24 cellular contexts compared by ENCODE assay signal in the genomic region with DNA sequence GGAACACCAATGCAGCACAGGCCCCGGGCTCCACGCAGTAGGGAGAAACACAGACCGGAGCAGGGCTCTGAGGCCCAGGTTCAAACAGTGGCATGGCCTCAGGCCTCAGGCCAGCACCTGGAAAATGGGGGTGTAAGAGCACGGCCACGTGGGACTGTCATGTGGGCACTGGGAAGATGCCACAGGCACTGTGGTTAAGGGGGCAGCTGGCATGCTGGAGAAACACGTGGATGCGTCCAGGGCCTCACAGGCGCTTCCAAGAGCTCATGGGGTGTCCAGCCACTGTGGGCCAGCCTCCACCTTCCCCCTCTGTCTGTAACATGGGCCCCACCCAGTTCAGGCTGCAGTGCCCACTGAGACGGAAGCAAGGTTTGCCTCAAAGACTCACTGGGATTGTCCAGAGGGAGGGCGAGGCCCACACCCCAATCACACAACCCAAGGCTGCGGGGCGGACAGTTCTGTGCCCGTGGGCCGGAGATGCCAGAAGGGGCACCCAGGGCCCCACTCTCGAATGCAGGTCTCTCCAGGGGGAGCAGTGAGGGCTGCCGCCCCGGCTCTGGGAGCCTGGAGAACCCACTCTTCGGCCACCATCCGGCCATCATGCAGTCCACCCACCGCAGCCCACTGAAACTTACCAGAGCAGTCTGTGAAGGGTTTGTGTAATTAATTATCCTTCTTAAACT. TPM values are rescaled to one million over a fixed set of nuclear protein-coding genes. Genes with fewer than 3 reads are reported as not detected.
DNase-seq lines count a peak whose midpoint lies in the region; ATAC-seq, FAIRE-seq and TF ChIP-seq lines count a peak whose summit lies in the region.
"Had no signal": no experiment of that assay in that cellular context is flagged by ENCODE, and none has a peak within 500 bp of the region (broad histone marks: within the 10 kb centered on the region; RNA-seq: fewer than 3 reads in every experiment).

No MANE protein-coding gene starts in this region.

- SMC1A ChIA-PET in GM12878 (lab: Charles Lee; ENCODE audit: uncharacterized antibody, unreplicated experiment) = no interaction called here

- H3K9me3 ChIP-seq in GM12878 (replicated peaks; ENCODE audit: control insufficient read depth, insufficient read depth, low read length) (no peaks in the 10 kb centered on the region), Peyer's patch (no peaks in the 10 kb centered on the region)
- H3K9me3 ChIP-seq: BE2C had no signal

- RAD21 ChIA-PET in GM12878 (lab: Charles Lee; ENCODE audit: unreplicated experiment) = no interaction called here

- no peak for FAIRE-seq in GM12878 (lab: Jason Lieb, UNC)
- FAIRE-seq: A204.1, GM12891, GM19239, H1, HTR-8/SVneo had no signal

- H3K4me3 Mint-ChIP-seq in natural killer cell treated with Interleukin-12 subunit alpha and Interleukin-12 subunit beta and Interleukin-15 and Interleukin-18, amount 100 ng/mL, for 72 hours = no peak overlapping the region
- H3K4me3 Mint-ChIP-seq in natural killer cell = no peak overlapping the region
- H3K4me3 Mint-ChIP-seq: CD4-positive, CD25-positive, alpha-beta regulatory T cell; H9 had no signal

- CTCF ChIA-PET in GM12878 (lab: Yijun Ruan, JAX) = interaction anchor here (1.2 kb wide), 1 partner anchor 74 kb away, joined by 3 read pairs; no protein-coding TSS in a partner anchor

- peaks cover 18% of the 10 kb centered on the region for H3K79me2 ChIP-seq in GM12878 (ENCODE audit: control insufficient read depth, insufficient read depth, low read length)

- intact Hi-C loops in natural killer cell (cut with micrococcal nuclease) (no loop called here), GM12878 (cut with micrococcal nuclease; ENCODE audit: unreplicated experiment) (no loop called here)

- H3K9me3 Mint-ChIP-seq in natural killer cell treated with Interleukin-12 subunit alpha and Interleukin-12 subunit beta and Interleukin-15 and Interleukin-18, amount 100 ng/mL, for 72 hours = no peaks in the 10 kb centered on the region
- H3K9me3 Mint-ChIP-seq in natural killer cell = no peaks in the 10 kb centered on the region
- H3K9me3 Mint-ChIP-seq: CD4-positive, CD25-positive, alpha-beta regulatory T cell; CD8-positive, alpha-beta memory T cell; H9; IgD-negative memory B cell had no signal

- H3K4me3 ChIP-seq in GM12878 (no peak overlapping the region), Peyer's patch (no peak overlapping the region)

- H3K4me1 ChIP-seq in GM12878 (ENCODE audit: control insufficient read depth, insufficient read depth, low read length) (peaks cover 4% of the 10 kb centered on the region; the same call in 1 of the 2 replicates), Peyer's patch (peaks cover 0 to 13% (median 2%) of the 10 kb centered on the region in 4 donors)
- H3K4me1 ChIP-seq: BE2C had no signal

- H3K36me3 Mint-ChIP-seq in natural killer cell treated with Interleukin-12 subunit alpha and Interleukin-12 subunit beta and Interleukin-15 and Interleukin-18, amount 100 ng/mL, for 72 hours = no peaks in the 10 kb centered on the region
- no peaks in the 10 kb centered on the region for H3K36me3 Mint-ChIP-seq in natural killer cell

- TF ChIP-seq POLR2A in GM12878 (IDR thresholded peaks at IDR 0.05; ENCODE audit: low read depth, low read length) (peak; percentile 9; the same call in 1 of the 2 replicates), Peyer's patch (IDR thresholded peaks at IDR 0.05) (no peak)

- no peaks in the 10 kb centered on the region for H3K27me3 ChIP-seq in GM12878 (replicated peaks in 1 of 2; ENCODE audit: control insufficient read depth in 2 of 2, insufficient read depth in 2 of 2, low read length in 1 of 2)
- H3K27me3 ChIP-seq in Peyer's patch = no peaks in the 10 kb centered on the region
- H3K27me3 ChIP-seq: BE2C had no signal

- no peak overlapping the region for H3K4me2 ChIP-seq in GM12878 (ENCODE audit: control insufficient read depth, insufficient read depth)

- H3K36me3 ChIP-seq in GM12878 (ENCODE audit: control insufficient read depth in 2 of 2, insufficient read depth in 2 of 2, low read length in 1 of 2) (peaks cover 6 to 18% of the 10 kb centered on the region in 2 experiments; a peak in 3 of 4 replicates), Peyer's patch (peaks cover 0 to 53% (median 0%) of the 10 kb centered on the region in 3 donors)

- H3K9ac ChIP-seq in GM12878 (ENCODE audit: control insufficient read depth, insufficient read depth, low read length) = no peak overlapping the region

- no peak overlapping the region for H2AFZ ChIP-seq in GM12878 (ENCODE audit: control insufficient read depth, low read depth, low read length)

- TF ChIP-seq EP300 in GM12878 (IDR thresholded peaks at IDR 0.05; ENCODE audit: borderline replicate concordance in 1 of 2, control insufficient read depth in 1 of 2, low read depth in 2 of 2, low read length in 2 of 2) = no peak

- H3K27ac ChIP-seq in GM12878 (ENCODE audit: control insufficient read depth, insufficient read depth) (no peak overlapping the region), Peyer's patch (no peak overlapping the region)

- POLR2A ChIA-PET in GM12878 (lab: Charles Lee) = interaction anchor here (0.6 kb wide), 1 partner anchor 48 kb away, joined by 3 read pairs; no protein-coding TSS in a partner anchor

- no peaks in the 10 kb centered on the region for H4K20me1 ChIP-seq in GM12878 (ENCODE audit: control insufficient read depth, insufficient read depth)

- peaks cover 0 to 4% of the 10 kb centered on the region in 2 donors for H3K4me1 Mint-ChIP-seq in natural killer cell treated with Interleukin-12 subunit alpha and Interleukin-12 subunit beta and Interleukin-15 and Interleukin-18, amount 100 ng/mL, for 72 hours (ENCODE audit: low read depth in 2 of 2)
- peaks cover 0 to 8% of the 10 kb centered on the region in 2 donors for H3K4me1 Mint-ChIP-seq in natural killer cell

- in situ Hi-C loops in GM12878 (cut with MboI) = no loop called here

- BruUV-seq in GM12878 (replicated peaks; lab: Mats Ljungman, UMichigan) = no TSS peak

- no peak overlapping the region for H3K27ac Mint-ChIP-seq in natural killer cell treated with Interleukin-12 subunit alpha and Interleukin-12 subunit beta and Interleukin-15 and Interleukin-18, amount 100 ng/mL, for 72 hours
- H3K27ac Mint-ChIP-seq in natural killer cell = no peak overlapping the region

- 97% methylated on average over 20 of the region's 20 CpGs for WGBS in GM12878 (ENCODE audit: insufficient coverage, insufficient replicate concordance, low lambda C conversion rate, missing lambda C conversion rate)

- peak; percentile 9 to 37 for ATAC-seq in natural killer cell treated with Interleukin-12 subunit alpha and Interleukin-12 subunit beta and Interleukin-15 and Interleukin-18, amount 100 ng/mL, for 72 hours
- ATAC-seq in natural killer cell (no peak), GM12878 (no peak), HG03520 (IDR thresholded peaks at IDR 0.05; ENCODE audit: unreplicated experiment) (no peak)

- no peak for TF ChIP-seq RAD21 in GM12878 (IDR thresholded peaks at IDR 0.05; ENCODE audit: insufficient read depth, low read depth, low read length)

- H3K27me3 Mint-ChIP-seq in natural killer cell treated with Interleukin-12 subunit alpha and Interleukin-12 subunit beta and Interleukin-15 and Interleukin-18, amount 100 ng/mL, for 72 hours = no peaks in the 10 kb centered on the region
- no peaks in the 10 kb centered on the region for H3K27me3 Mint-ChIP-seq in natural killer cell (ENCODE audit: low read depth in 2 of 2)
- H3K27me3 Mint-ChIP-seq: CD4-positive, CD25-positive, alpha-beta regulatory T cell; CD8-positive, alpha-beta memory T cell; IgD-negative memory B cell had no signal

- DNase-seq in natural killer cell treated with Interleukin-12 subunit alpha and Interleukin-12 subunit beta and Interleukin-15 and Interleukin-18, amount 100 ng/mL, for 72 hours (ENCODE audit: low spot score) = no peak
- DNase-seq in natural killer cell (no peak), GM12878 (ENCODE audit: low read depth, low spot score) (no peak), myocyte (ENCODE audit: low read depth) (peak; percentile 28), Peyer's patch (no peak), hepatic stellate cell (ENCODE audit: low spot score) (no peak)
- DNase-seq: ACHN; BE2C; C1 segment of cervical spinal cord; CD4-positive, CD25-positive, alpha-beta regulatory T cell; CD8-positive, alpha-beta memory T cell; COR-L47; DMS 273 treated with DMSO at 0.1 percent for 48 hours; DMS53; DND-41; EL; H9 had no signal

- TF ChIP-seq CTCF in natural killer cell (IDR thresholded peaks at IDR 0.05) (no peak), GM12878 (IDR thresholded peaks at IDR 0.05 in 2 of 3, conservative IDR thresholded peaks at IDR 0.05 in 1 of 3; ENCODE audit: control insufficient read depth in 2 of 3, extremely low read depth in 1 of 3, insufficient read depth in 1 of 3, low read depth in 3 of 3, low read length in 3 of 3) (no peak), Peyer's patch (IDR thresholded peaks at IDR 0.05) (no peak)

RNA-seq across cellular contexts. Expression of a gene that starts 6.3 kb away (rescaled TPM):
- 100 to 1,000 TPM in 1 of 2 donors, 10 to 100 TPM in 1; 92.5 to 233 TPM for total RNA-seq in natural killer cell treated with Interleukin-12 subunit alpha and Interleukin-12 subunit beta and Interleukin-15 and Interleukin-18, amount 100 ng/mL, for 72 hours
- 10 to 100 TPM; 55.9 to 66.7 (median 59.0) TPM for total RNA-seq in natural killer cell
- total RNA-seq in GM12878 (2013; cell fraction: nucleolus; rRNA removed) = 37.4 and 45.4 TPM in 2 replicates
- total RNA-seq in GM12878 (2014; rRNA removed) = 93.6 and 105 TPM in 2 replicates
- total RNA-seq in GM12878 (2014; rRNA removed; fragmentation: Illumina TruSeq; extraction: Trizol) = 16.7 and 21.0 TPM in 2 replicates
- 95.9 and 107 TPM in 2 replicates for total RNA-seq in GM12878 (2021)
- polyA plus RNA-seq in GM12878 (2011; ENCODE audit: low read depth) = 8.0 TPM
- 10.2 and 21.8 TPM in 2 replicates for polyA plus RNA-seq in GM12878 (2011; rRNA removed)
- 40.6 and 75.9 TPM in 2 replicates for polyA plus RNA-seq in GM12878 (2011; cell fraction: cytosol; rRNA removed)
- 66.8 and 112 TPM in 2 replicates for polyA plus RNA-seq in GM12878 (2011; cell fraction: nucleus; rRNA removed)
- 39.0 and 47.6 TPM in 2 replicates for polyA plus RNA-seq in GM12878 (2012)
- 2.9 and 6.6 TPM in 2 replicates for polyA plus RNA-seq in GM12878 (2014; fragmentation: Illumina TruSeq; extraction: Trizol)
- polyA plus RNA-seq in GM12878 (2014; fragmentation: Nextera tagmentation; extraction: Ambion mirVana) = 1 to 10 TPM in 1 of 2 experiments, under 1 TPM in 1; 0.13 to 1.7 TPM
- 91.0 and 117 TPM in 2 replicates for polyA plus RNA-seq in GM12878 (2014; rRNA removed)
- polyA plus RNA-seq in GM12878 (2016; fragmentation: Nextera tagmentation; extraction: Ambion mirVana) = 10 to 100 TPM; 22.0 to 40.2 TPM
- 27.1 and 50.4 TPM in 2 replicates for polyA minus RNA-seq in GM12878 (2011; rRNA and poly(A)+ RNA removed)
- 25.1 and 31.5 TPM in 2 replicates for polyA minus RNA-seq in GM12878 (2011; cell fraction: cytosol; rRNA and poly(A)+ RNA removed)
- 11.4 and 26.6 TPM in 2 replicates for polyA minus RNA-seq in GM12878 (2011; cell fraction: nucleus; rRNA and poly(A)+ RNA removed)
- 186 and 193 TPM in 2 replicates for total RNA-seq in myocyte
- 78.8 TPM for polyA plus RNA-seq in myocyte (2012)
- 100 to 1,000 TPM in 1 of 4 donors, 10 to 100 TPM in 3; 58.7 to 110 (median 81.6) TPM for total RNA-seq in Peyer's patch

RNA-seq across cellular contexts. Expression of a gene that starts 6.3 kb away (rescaled TPM):
- 100 to 1,000 TPM; 179 to 184 TPM for total RNA-seq in natural killer cell treated with Interleukin-12 subunit alpha and Interleukin-12 subunit beta and Interleukin-15 and Interleukin-18, amount 100 ng/mL, for 72 hours
- total RNA-seq in natural killer cell (100 to 1,000 TPM in 1 of 3 donors, 10 to 100 TPM in 2; 91.2 to 142 (median 99.1) TPM), GM12878 (2014; rRNA removed) (107 and 113 TPM in 2 replicates), GM12878 (2014; rRNA removed; fragmentation: Illumina TruSeq; extraction: Trizol) (28.6 and 30.2 TPM in 2 replicates), GM12878 (2021) (223 and 247 TPM in 2 replicates), myocyte (70.9 and 73.3 TPM in 2 replicates), Peyer's patch (100 to 1,000 TPM in 1 of 4 donors, 10 to 100 TPM in 3; 59.8 to 122 (median 94.3) TPM)
- 26.2 and 28.8 TPM in 2 replicates for total RNA-seq in GM12878 (2013; cell fraction: nucleolus; rRNA removed)
- polyA plus RNA-seq in GM12878 (2011; ENCODE audit: low read depth) = 21.7 TPM
- polyA plus RNA-seq in GM12878 (2011; rRNA removed) (191 and 219 TPM in 2 replicates), GM12878 (2014; fragmentation: Illumina TruSeq; extraction: Trizol) (15.8 and 29.0 TPM in 2 replicates), GM12878 (2014; fragmentation: Nextera tagmentation; extraction: Ambion mirVana) (100 to 1,000 TPM; 166 to 418 TPM), GM12878 (2014; rRNA removed) (146 and 157 TPM in 2 replicates), GM12878 (2016; fragmentation: Nextera tagmentation; extraction: Ambion mirVana) (100 to 1,000 TPM; 520 to 586 TPM)
- polyA plus RNA-seq in GM12878 (2011; cell fraction: cytosol; rRNA removed) = 138 and 274 TPM in 2 replicates
- polyA plus RNA-seq in GM12878 (2011; cell fraction: nucleus; rRNA removed) = 79.3 and 87.4 TPM in 2 replicates
- 111 and 143 TPM in 2 replicates for polyA plus RNA-seq in GM12878 (2012)
- 13.8 and 24.5 TPM in 2 replicates for polyA minus RNA-seq in GM12878 (2011; rRNA and poly(A)+ RNA removed)
- 18.3 and 26.5 TPM in 2 replicates for polyA minus RNA-seq in GM12878 (2011; cell fraction: cytosol; rRNA and poly(A)+ RNA removed)
- polyA minus RNA-seq in GM12878 (2011; cell fraction: nucleus; rRNA and poly(A)+ RNA removed) = 12.0 and 23.8 TPM in 2 replicates
- polyA plus RNA-seq in myocyte (2012) = 492 TPM

RNA-seq across cellular contexts. Expression of a gene that starts 30.8 kb away (rescaled TPM):
- total RNA-seq in natural killer cell treated with Interleukin-12 subunit alpha and Interleukin-12 subunit beta and Interleukin-15 and Interleukin-18, amount 100 ng/mL, for 72 hours = 1 to 10 TPM; 6.8 to 7.4 TPM
- total RNA-seq in natural killer cell (1 to 10 TPM; 4.2 to 6.9 (median 4.4) TPM), GM12878 (2014; rRNA removed) (4.3 and 5.7 TPM in 2 replicates), GM12878 (2014; rRNA removed; fragmentation: Illumina TruSeq; extraction: Trizol) (0.76 and 1.2 TPM in 2 replicates), GM12878 (2021) (6.1 and 6.8 TPM in 2 replicates), myocyte (44.0 and 45.3 TPM in 2 replicates), Peyer's patch (10 to 100 TPM; 11.6 to 20.0 (median 15.6) TPM)
- total RNA-seq in GM12878 (2013; cell fraction: nucleolus; rRNA removed) = 0.75 and 0.95 TPM in 2 replicates
- polyA plus RNA-seq in GM12878 (2011; ENCODE audit: low read depth) = 0.22 TPM
- polyA plus RNA-seq in GM12878 (2011; rRNA removed) (0.55 and 0.87 TPM in 2 replicates), GM12878 (2014; fragmentation: Illumina TruSeq; extraction: Trizol) (0.43 TPM in 2 replicates), GM12878 (2014; fragmentation: Nextera tagmentation; extraction: Ambion mirVana) (1 to 10 TPM in 1 of 2 experiments, under 1 TPM in 1; 0.42 to 1.6 TPM), GM12878 (2014; rRNA removed) (3.3 and 3.6 TPM in 2 replicates), GM12878 (2016; fragmentation: Nextera tagmentation; extraction: Ambion mirVana) (under 1 TPM; 0.18 to 0.63 TPM)
- 1.0 and 2.9 TPM in 2 replicates for polyA plus RNA-seq in GM12878 (2011; cell fraction: cytosol; rRNA removed)
- polyA plus RNA-seq in GM12878 (2011; cell fraction: nucleus; rRNA removed) = 0.96 and 2.0 TPM in 2 replicates
- 1.9 and 2.2 TPM in 2 replicates for polyA plus RNA-seq in GM12878 (2012)
- 0.22 and 0.62 TPM in 2 replicates for polyA minus RNA-seq in GM12878 (2011; rRNA and poly(A)+ RNA removed)
- polyA minus RNA-seq in GM12878 (2011; cell fraction: cytosol; rRNA and poly(A)+ RNA removed) = 4.4 TPM in 2 replicates
- polyA minus RNA-seq in GM12878 (2011; cell fraction: nucleus; rRNA and poly(A)+ RNA removed) = 0.24 and 0.96 TPM in 2 replicates
- polyA plus RNA-seq in myocyte (2012) = 14.9 TPM
- polyA plus RNA-seq: CD8-positive, alpha-beta memory T cell had no signal

RNA-seq across cellular contexts. Expression of a gene that starts 53.5 kb away (rescaled TPM):
- total RNA-seq in natural killer cell treated with Interleukin-12 subunit alpha and Interleukin-12 subunit beta and Interleukin-15 and Interleukin-18, amount 100 ng/mL, for 72 hours = 10 to 100 TPM; 60.4 to 87.9 TPM
- total RNA-seq in natural killer cell (10 to 100 TPM; 54.5 to 72.2 (median 64.3) TPM), GM12878 (2014; rRNA removed) (147 and 165 TPM in 2 replicates), GM12878 (2014; rRNA removed; fragmentation: Illumina TruSeq; extraction: Trizol) (65.3 and 81.4 TPM in 2 replicates), GM12878 (2021) (262 and 282 TPM in 2 replicates), myocyte (124 and 141 TPM in 2 replicates), Peyer's patch (100 to 1,000 TPM in 1 of 4 donors, 10 to 100 TPM in 3; 49.2 to 112 (median 80.3) TPM)
- 89.3 and 101 TPM in 2 replicates for total RNA-seq in GM12878 (2013; cell fraction: nucleolus; rRNA removed)
- 129 TPM for polyA plus RNA-seq in GM12878 (2011; ENCODE audit: low read depth)
- polyA plus RNA-seq in GM12878 (2011; rRNA removed) (52.4 and 65.0 TPM in 2 replicates), GM12878 (2014; fragmentation: Illumina TruSeq; extraction: Trizol) (32.7 and 76.5 TPM in 2 replicates), GM12878 (2014; fragmentation: Nextera tagmentation; extraction: Ambion mirVana) (10 to 100 TPM in 1 of 2 experiments, 1 to 10 TPM in 1; 6.7 to 24.0 TPM), GM12878 (2014; rRNA removed) (191 and 239 TPM in 2 replicates), GM12878 (2016; fragmentation: Nextera tagmentation; extraction: Ambion mirVana) (10 to 100 TPM; 50.6 to 58.3 TPM)
- polyA plus RNA-seq in GM12878 (2011; cell fraction: cytosol; rRNA removed) = 82.5 and 151 TPM in 2 replicates
- polyA plus RNA-seq in GM12878 (2011; cell fraction: nucleus; rRNA removed) = 292 and 390 TPM in 2 replicates
- 223 and 266 TPM in 2 replicates for polyA plus RNA-seq in GM12878 (2012)
- polyA minus RNA-seq in GM12878 (2011; rRNA and poly(A)+ RNA removed) = 24.4 and 53.7 TPM in 2 replicates
- polyA minus RNA-seq in GM12878 (2011; cell fraction: cytosol; rRNA and poly(A)+ RNA removed) = 50.1 and 67.3 TPM in 2 replicates
- 29.3 and 52.0 TPM in 2 replicates for polyA minus RNA-seq in GM12878 (2011; cell fraction: nucleus; rRNA and poly(A)+ RNA removed)
- 93.8 TPM for polyA plus RNA-seq in myocyte (2012)

Comparison
In these comparisons a context has a peak if more than half of its experiments do, and no peak if none do; other contexts are left out.
1. ATAC-seq: peak in natural killer cell treated with Interleukin-12 subunit alpha and Interleukin-12 subunit beta and Interleukin-15 and Interleukin-18, amount 100 ng/mL, for 72 hours (2 of 2); none in natural killer cell (0 of 3), GM12878 (single experiment) and HG03520 (single experiment).